Comparison of ENCODE assay signal across 9 cellular contexts in genomic region chr2:108855194-108855593, GRCh38.
DNase-seq lines count a peak whose midpoint lies in the region; ATAC-seq and TF ChIP-seq lines count a peak whose summit lies in the region.
"Had no signal": no experiment of that assay in that cellular context is flagged by ENCODE, and none has a peak within 500 bp of the region (broad histone marks: within the 10 kb centered on the region; RNA-seq: fewer than 3 reads in every experiment).

No MANE protein-coding gene starts in this region.

- POLR2A ChIA-PET in activated CD4-positive, alpha-beta T cell treated with anti-CD3 and anti-CD28 coated beads for 36 hours (lab: Charles Lee), result no interaction called here

- TF ChIP-seq CTCF in epithelial cell of proximal tubule (conservative IDR thresholded peaks at IDR 0.05; ENCODE audit: low read depth, low read length) (peak; percentile 33), sigmoid colon (IDR thresholded peaks at IDR 0.05) (peak in 1 of 4 experiments; percentile 14)

- WGBS in sigmoid colon, 2 donors, result 14 to 37% methylated on average over 1 of the region's 1 CpG

- H3K4me3 Mint-ChIP-seq in activated CD4-positive, alpha-beta T cell treated with anti-CD3 and anti-CD28 coated beads for 36 hours, result no peak overlapping the region

- no peak for TF ChIP-seq POLR2A in sigmoid colon (IDR thresholded peaks at IDR 0.05)

- H3K4me1 ChIP-seq in sigmoid colon, result no peaks in the 10 kb centered on the region
- H3K4me1 ChIP-seq: thyroid gland had no signal

- H3K36me3 ChIP-seq in sigmoid colon, result no peaks in the 10 kb centered on the region
- H3K36me3 ChIP-seq: thyroid gland had no signal

- H3K27ac Mint-ChIP-seq in activated CD4-positive, alpha-beta T cell treated with anti-CD3 and anti-CD28 coated beads for 36 hours, result no peak overlapping the region

- no peak for DNase-seq in activated CD4-positive, alpha-beta T cell treated with anti-CD3 and anti-CD28 coated beads for 36 hours
- DNase-seq in activated CD4-positive, alpha-beta T cell treated with anti-CD3 and anti-CD28 coated beads for 1 hour, result no peak
- DNase-seq in NCI-H748 (lab: John Stamatoyannopoulos, UW; ENCODE audit: unreplicated experiment) (peak; percentile 12), epithelial cell of proximal tubule (ENCODE audit: low read depth) (no peak), stromal cell of bone marrow (ENCODE audit: low read depth) (peak; percentile 3), sigmoid colon (no peak), COLO829 (ENCODE audit: low spot score) (no peak)
- DNase-seq: thyroid gland had no signal

- TF ChIP-seq EP300 in sigmoid colon (IDR thresholded peaks at IDR 0.05), result no peak

- ATAC-seq in activated CD4-positive, alpha-beta T cell treated with anti-CD3 and anti-CD28 coated beads for 36 hours, result peak; percentile 63
- no peak for ATAC-seq in GM19467 (IDR thresholded peaks at IDR 0.05; ENCODE audit: unreplicated experiment)

- H3K9me3 Mint-ChIP-seq in activated CD4-positive, alpha-beta T cell treated with anti-CD3 and anti-CD28 coated beads for 36 hours (ENCODE audit: low read depth), result no peaks in the 10 kb centered on the region

- no peak overlapping the region for H3K27ac ChIP-seq in sigmoid colon
- H3K27ac ChIP-seq: thyroid gland had no signal

- H3K4me3 ChIP-seq in epithelial cell of proximal tubule (ENCODE audit: low read depth, low read length) (no peak overlapping the region), sigmoid colon (no peak overlapping the region)
- H3K4me3 ChIP-seq: thyroid gland had no signal

- peaks cover 25% of the 10 kb centered on the region for H3K36me3 Mint-ChIP-seq in activated CD4-positive, alpha-beta T cell treated with anti-CD3 and anti-CD28 coated beads for 36 hours (ENCODE audit: low read depth)

- no peaks in the 10 kb centered on the region for H3K27me3 ChIP-seq in sigmoid colon
- H3K27me3 ChIP-seq: thyroid gland had no signal

- CTCF ChIA-PET in activated CD4-positive, alpha-beta T cell treated with anti-CD3 and anti-CD28 coated beads for 36 hours (lab: Charles Lee), result interaction anchor here (1.4 kb wide), 1 partner anchor 105 kb away, joined by 4 read pairs; no protein-coding TSS in a partner anchor

- H3K4me1 Mint-ChIP-seq in activated CD4-positive, alpha-beta T cell treated with anti-CD3 and anti-CD28 coated beads for 36 hours, result no peaks in the 10 kb centered on the region

- no peaks in the 10 kb centered on the region for H3K27me3 Mint-ChIP-seq in activated CD4-positive, alpha-beta T cell treated with anti-CD3 and anti-CD28 coated beads for 36 hours

- H3K9me3 ChIP-seq in sigmoid colon, result peaks cover 0 to 3% (median 0%) of the 10 kb centered on the region in 4 donors
- H3K9me3 ChIP-seq: thyroid gland had no signal

- intact Hi-C loops in activated CD4-positive, alpha-beta T cell treated with anti-CD3 and anti-CD28 coated beads for 36 hours (cut with DNase I, micrococcal nuclease), result loop anchor here (1.0 to 2.0 kb wide), 3 partner anchors 134 to 656 kb away; partner anchors contain the start of gene EDAR (in 2 of the 2)
- intact Hi-C loops in sigmoid colon (cut with DNase I), result loop anchor here (5.0 to 10.0 kb wide), 3 partner anchors 90 to 660 kb away; partner anchors contain the start of gene EDAR

Comparison
In these comparisons a context has a peak if more than half of its experiments do, and no peak if none do; other contexts are left out.
1. DNase-seq: peak in NCI-H748 (single experiment) and stromal cell of bone marrow (single experiment); none in activated CD4-positive, alpha-beta T cell treated with anti-CD3 and anti-CD28 coated beads for 36 hours (single experiment), activated CD4-positive, alpha-beta T cell treated with anti-CD3 and anti-CD28 coated beads for 1 hour (single experiment), epithelial cell of proximal tubule (single experiment), sigmoid colon (single experiment) and COLO829 (single experiment).